ENCODE assay signal across 25 cellular contexts in the genomic region with DNA sequence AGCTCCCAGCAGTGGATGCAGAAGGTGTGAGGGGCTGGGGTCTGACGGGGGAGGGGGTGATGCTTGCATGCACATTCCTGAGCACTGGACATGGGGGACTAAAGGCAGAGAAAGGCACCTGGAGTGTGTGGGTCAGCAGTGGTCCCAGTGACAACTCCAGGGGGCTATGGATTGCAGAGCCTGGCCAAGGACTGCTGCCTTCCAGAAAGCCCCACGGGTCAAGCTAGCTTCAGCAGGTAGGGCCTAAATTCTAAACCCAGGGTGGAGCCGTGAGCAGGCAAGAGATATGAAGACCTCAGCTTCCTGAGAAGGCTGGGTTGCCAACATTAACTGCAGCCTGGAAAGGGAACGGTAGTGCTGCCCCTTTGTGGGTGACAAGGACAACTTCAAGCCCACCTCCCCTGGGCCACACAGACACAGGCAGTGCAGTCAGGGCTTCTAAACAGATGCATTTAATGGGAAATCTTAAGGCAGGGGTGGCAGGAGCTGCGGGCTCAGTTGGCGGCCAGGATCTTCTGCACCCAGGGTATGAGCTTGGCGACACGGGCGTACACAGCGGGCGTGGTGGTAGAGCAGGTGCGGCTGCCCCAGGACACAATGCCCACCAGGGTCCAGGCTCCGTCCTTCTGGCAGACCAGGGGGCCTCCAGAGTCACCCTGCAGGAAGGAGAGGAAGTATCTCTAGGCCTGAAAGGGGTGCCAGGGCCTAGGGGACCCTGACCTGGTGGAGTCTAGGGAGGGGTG. TPM values are rescaled to one million over a fixed set of nuclear protein-coding genes. Genes with fewer than 3 reads are reported as not detected.
A peak's percentile ranks its signal among the peaks of the same experiment; 100 is the strongest.
DNase-seq lines count a peak whose midpoint lies in the region; ATAC-seq and TF ChIP-seq lines count a peak whose summit lies in the region.
"Had no signal": no experiment of that assay in that cellular context is flagged by ENCODE, and none has a peak within 500 bp of the region (broad histone marks: within the 10 kb centered on the region; RNA-seq: fewer than 3 reads in every experiment).

No MANE protein-coding gene starts in this region.

- intact Hi-C loops in left cardiac atrium (cut with DNase I): loop anchor here in 1 of 2 donors (10.0 kb wide), 1 partner anchor 201 kb away; no protein-coding TSS in a partner anchor
- intact Hi-C loops in mucosa of descending colon (cut with DNase I, micrococcal nuclease): no loop called here

- peaks cover 11% of the 10 kb centered on the region for H3K4me1 Mint-ChIP-seq in chondrocyte (ENCODE audit: low read depth)

- no peaks in the 10 kb centered on the region for H3K27me3 Mint-ChIP-seq in chondrocyte (ENCODE audit: low read depth)

- no peaks in the 10 kb centered on the region for H3K9me3 Mint-ChIP-seq in chondrocyte (ENCODE audit: low read depth)
- H3K9me3 Mint-ChIP-seq: activated naive CD4-positive, alpha-beta T cell treated with anti-CD3 and anti-CD28 coated beads, Interleukin-2, amount 50 U/mL, for 72 hours had no signal

- H3K9me3 ChIP-seq in right atrium auricular region: no peaks in the 10 kb centered on the region
- H3K9me3 ChIP-seq in mucosa of descending colon: no peaks in the 10 kb centered on the region
- H3K9me3 ChIP-seq: HAP-1, MG63, stomach, transverse colon had no signal

- TF ChIP-seq CTCF in right atrium auricular region (IDR thresholded peaks at IDR 0.05) (no peak), chondrocyte (IDR thresholded peaks at IDR 0.05) (no peak), mucosa of descending colon (IDR thresholded peaks at IDR 0.05) (no peak)

- H3K4me3 Mint-ChIP-seq in chondrocyte (ENCODE audit: unreplicated experiment): no peak overlapping the region
- H3K4me3 Mint-ChIP-seq: activated CD8-positive, alpha-beta memory T cell treated with anti-CD3 and anti-CD28 coated beads, Interleukin-2, amount 10 ng/mL, durations not matched to agents 7 days and 5 days had no signal

- H3K27ac Mint-ChIP-seq in chondrocyte (ENCODE audit: unreplicated experiment): no peak overlapping the region
- H3K27ac Mint-ChIP-seq: activated CD8-positive, alpha-beta memory T cell treated with anti-CD3 and anti-CD28 coated beads, Interleukin-2, amount 10 ng/mL, durations not matched to agents 7 days and 5 days; activated naive CD4-positive, alpha-beta T cell treated with anti-CD3 and anti-CD28 coated beads, Interleukin-2, amount 50 U/mL, for 72 hours had no signal

- ATAC-seq in left cardiac atrium (no peak), mucosa of descending colon (no peak), GM19395 (IDR thresholded peaks at IDR 0.05; ENCODE audit: unreplicated experiment) (no peak)
- ATAC-seq: activated CD8-positive, alpha-beta memory T cell treated with anti-CD3 and anti-CD28 coated beads, Interleukin-2, amount 10 ng/mL, durations not matched to agents 7 days and 5 days; foreskin keratinocyte had no signal

- H3K4me3 ChIP-seq in right atrium auricular region: no peak overlapping the region
- H3K4me3 ChIP-seq in mucosa of descending colon: no peak overlapping the region
- H3K4me3 ChIP-seq: HAP-1, hepatocyte, MG63, stomach, transverse colon had no signal

- H3K36me3 Mint-ChIP-seq in chondrocyte (ENCODE audit: low read depth): no peaks in the 10 kb centered on the region
- H3K36me3 Mint-ChIP-seq: activated CD8-positive, alpha-beta memory T cell treated with anti-CD3 and anti-CD28 coated beads, Interleukin-2, amount 10 ng/mL, durations not matched to agents 7 days and 5 days; activated naive CD4-positive, alpha-beta T cell treated with anti-CD3 and anti-CD28 coated beads, Interleukin-2, amount 50 U/mL, for 72 hours had no signal

- peak; percentile 8 for DNase-seq in left cardiac atrium
- no peak for DNase-seq in right atrium auricular region (ENCODE audit: low spot score)
- DNase-seq in chondrocyte (ENCODE audit: low spot score): peak; percentile 83
- DNase-seq in mucosa of descending colon: peak in 2 of 3 donors; percentile 9 to 19
- DNase-seq in D341Med (ENCODE audit: low spot score): no peak
- DNase-seq in NCI-H2107 treated with DMSO at 0.1 percent for 48 hours (lab: John Stamatoyannopoulos, UW; ENCODE audit: unreplicated experiment): no peak
- DNase-seq in LoVo (ENCODE audit: low spot score): no peak
- DNase-seq: ACHN; activated CD4-positive, alpha-beta T cell treated with anti-CD3 and anti-CD28 coated beads for 4 hours; activated CD8-positive, alpha-beta memory T cell treated with anti-CD3 and anti-CD28 coated beads, Interleukin-2, amount 10 ng/mL, durations not matched to agents 7 days and 5 days; Calu3; central memory CD4-positive, alpha-beta T cell; foreskin keratinocyte; MG63; NCI-H1417 treated with DMSO at 0.1 percent for 48 hours; nucleus accumbens; retina; stomach; transverse colon had no signal

- no peaks in the 10 kb centered on the region for H3K36me3 ChIP-seq in right atrium auricular region
- no peaks in the 10 kb centered on the region for H3K36me3 ChIP-seq in mucosa of descending colon (ENCODE audit: low read depth)
- H3K36me3 ChIP-seq: HAP-1, MG63, stomach, transverse colon had no signal

- H3K4me1 ChIP-seq in right atrium auricular region: peaks cover 0 to 22% of the 10 kb centered on the region in 2 donors
- H3K4me1 ChIP-seq in mucosa of descending colon (ENCODE audit: low read depth): peaks cover 6% of the 10 kb centered on the region
- H3K4me1 ChIP-seq: foreskin keratinocyte, HAP-1 had no signal

- H3K27me3 ChIP-seq in right atrium auricular region: no peaks in the 10 kb centered on the region
- H3K27me3 ChIP-seq: hepatocyte, MG63, transverse colon had no signal

- H3K27ac ChIP-seq in right atrium auricular region: no peak overlapping the region
- H3K27ac ChIP-seq: C4-2B, foreskin keratinocyte, hepatocyte, stomach, transverse colon had no signal

RNA-seq across cellular contexts. Expression of a gene that starts 3.1 kb away (rescaled TPM):
- total RNA-seq in left cardiac atrium (not detected), right atrium auricular region (not detected), chondrocyte (not detected in 3 replicates), mucosa of descending colon (not detected)
- total RNA-seq: activated CD8-positive, alpha-beta memory T cell treated with anti-CD3 and anti-CD28 coated beads, Interleukin-2, amount 10 ng/mL, durations not matched to agents 7 days and 5 days; activated naive CD4-positive, alpha-beta T cell treated with anti-CD3 and anti-CD28 coated beads, Interleukin-2, amount 50 U/mL, for 72 hours; Calu3; foreskin keratinocyte; hepatocyte; lung microvascular endothelial cell; stomach; transverse colon had no signal

RNA-seq across cellular contexts. Expression of a gene that starts 14.9 kb away (rescaled TPM):
- 1 to 10 TPM in 1 of 2 donors, under 1 TPM in 1; 0.39 to 1.4 TPM for total RNA-seq in left cardiac atrium
- total RNA-seq in right atrium auricular region: not detected
- total RNA-seq in chondrocyte: not detected in 3 replicates
- under 1 TPM in 2 of 3 donors, not detected in 1; 0.67 to 0.76 TPM for total RNA-seq in mucosa of descending colon
- total RNA-seq: activated CD8-positive, alpha-beta memory T cell treated with anti-CD3 and anti-CD28 coated beads, Interleukin-2, amount 10 ng/mL, durations not matched to agents 7 days and 5 days; activated naive CD4-positive, alpha-beta T cell treated with anti-CD3 and anti-CD28 coated beads, Interleukin-2, amount 50 U/mL, for 72 hours; Calu3; foreskin keratinocyte; hepatocyte; lung microvascular endothelial cell; stomach; transverse colon had no signal

RNA-seq across cellular contexts. Expression of a gene that starts 47.6 kb away (rescaled TPM):
- total RNA-seq in left cardiac atrium: 10 to 100 TPM; 46.5 to 65.9 TPM
- 10 to 100 TPM; 58.0 to 88.2 TPM for total RNA-seq in right atrium auricular region
- total RNA-seq in chondrocyte: 125 to 140 TPM (median 125 TPM) in 3 replicates
- 100 to 1,000 TPM; 100 to 134 (median 116) TPM for total RNA-seq in mucosa of descending colon

RNA-seq across cellular contexts. Expression of a gene that starts 55.5 kb away (rescaled TPM):
- total RNA-seq in left cardiac atrium (1 to 10 TPM; 5.9 to 6.8 TPM), right atrium auricular region (1 to 10 TPM; 8.6 to 8.8 TPM), chondrocyte (11.4 to 15.3 TPM (median 14.1 TPM) in 3 replicates), mucosa of descending colon (10 to 100 TPM in 1 of 3 donors, 1 to 10 TPM in 2; 5.6 to 17.0 (median 6.9) TPM)

Comparison
In these comparisons a context has a peak if more than half of its experiments do, and no peak if none do; other contexts are left out.
1. DNase-seq: peak in left cardiac atrium (single experiment), chondrocyte (single experiment) and mucosa of descending colon (2 of 3); none in right atrium auricular region (single experiment), D341Med (single experiment), NCI-H2107 treated with DMSO at 0.1 percent for 48 hours (single experiment) and LoVo (single experiment).